Comparison of ENCODE assay signal across 9 cellular contexts in genomic region chr1:29711582-29712274, GRCh38.
DNase-seq lines count a peak whose midpoint lies in the region; ATAC-seq, FAIRE-seq and TF ChIP-seq lines count a peak whose summit lies in the region.
"Had no signal": no experiment of that assay in that cellular context is flagged by ENCODE, and none has a peak within 500 bp of the region (broad histone marks: within the 10 kb centered on the region; RNA-seq: fewer than 3 reads in every experiment).

No MANE protein-coding gene starts in this region.

- peaks cover 4% of the 10 kb centered on the region for H3K9me3 Mint-ChIP-seq in activated T-helper 2 cell treated with anti-CD3 and anti-CD28 coated beads, Interferon-gamma antibody, Interleukin-2, Interleukin-4, amounts not matched to agents 10 μg/mL and 5 μg/mL and 100 μg/mL, durations not matched to agents 14 hours and 24 hours and 36 hours
- no peaks in the 10 kb centered on the region for H3K9me3 Mint-ChIP-seq in neural crest cell
- H3K9me3 Mint-ChIP-seq: activated B cell treated with CpG ODN at 0.5 μM for 24 hours had no signal

- H3K4me1 Mint-ChIP-seq in activated T-helper 2 cell treated with anti-CD3 and anti-CD28 coated beads, Interferon-gamma antibody, Interleukin-2, Interleukin-4, amounts not matched to agents 10 μg/mL and 5 μg/mL and 100 μg/mL, durations not matched to agents 14 hours and 24 hours and 36 hours (ENCODE audit: low read depth), result peaks cover 50% of the 10 kb centered on the region
- H3K4me1 Mint-ChIP-seq in neural crest cell, result peaks cover 34% of the 10 kb centered on the region

- peak; percentile 54 for ATAC-seq in HG02973 (IDR thresholded peaks at IDR 0.05; ENCODE audit: unreplicated experiment)

- TF ChIP-seq CTCF in GM12865 (IDR thresholded peaks at IDR 0.05; ENCODE audit: insufficient read depth, low read depth, low read length, missing control alignments) (no peak), neural crest cell (conservative IDR thresholded peaks at IDR 0.05) (no peak), kidney (IDR thresholded peaks at IDR 0.05; ENCODE audit: borderline replicate concordance, extremely low read depth, insufficient read depth) (no peak)

- intact Hi-C loops in activated T-helper 2 cell treated with anti-CD3 and anti-CD28 coated beads, Interferon-gamma antibody, Interleukin-2, Interleukin-4, amounts not matched to agents 10 μg/mL and 5 μg/mL and 100 μg/mL, durations not matched to agents 14 hours and 24 hours and 36 hours (cut with micrococcal nuclease), result loop anchor here (1.0 kb wide), 1 partner anchor 23 kb away; no protein-coding TSS in a partner anchor
- intact Hi-C loops in kidney (cut with DNase I), result no loop called here

- H3K4me1 ChIP-seq in kidney (ENCODE audit: control insufficient read depth in 1 of 2, insufficient read depth in 1 of 2, low read depth in 1 of 2, low read length in 2 of 2), result no peaks in the 10 kb centered on the region

- no peaks in the 10 kb centered on the region for H3K36me3 Mint-ChIP-seq in activated T-helper 2 cell treated with anti-CD3 and anti-CD28 coated beads, Interferon-gamma antibody, Interleukin-2, Interleukin-4, amounts not matched to agents 10 μg/mL and 5 μg/mL and 100 μg/mL, durations not matched to agents 14 hours and 24 hours and 36 hours (ENCODE audit: low read depth)
- H3K36me3 Mint-ChIP-seq in neural crest cell (ENCODE audit: low read depth), result no peaks in the 10 kb centered on the region

- H3K27ac Mint-ChIP-seq in activated T-helper 2 cell treated with anti-CD3 and anti-CD28 coated beads, Interferon-gamma antibody, Interleukin-2, Interleukin-4, amounts not matched to agents 10 μg/mL and 5 μg/mL and 100 μg/mL, durations not matched to agents 14 hours and 24 hours and 36 hours, result peak overlapping the region; percentile 66
- H3K27ac Mint-ChIP-seq in neural crest cell (ENCODE audit: unreplicated experiment), result peak overlapping the region; percentile 36
- H3K27ac Mint-ChIP-seq: activated B cell treated with CpG ODN at 0.5 μM for 24 hours had no signal

- H3K9ac ChIP-seq in kidney (ENCODE audit: low read length in 2 of 2), result no peak overlapping the region

- H3K36me3 ChIP-seq in kidney (ENCODE audit: control insufficient read depth in 1 of 2, insufficient read depth in 2 of 2, low read length in 2 of 2), result no peaks in the 10 kb centered on the region

- no peaks in the 10 kb centered on the region for H3K9me3 ChIP-seq in kidney (ENCODE audit: control insufficient read depth in 1 of 2, low read length in 2 of 2)

- H3K27ac ChIP-seq in kidney (ENCODE audit: low read depth in 2 of 2, low read length in 2 of 2), result no peak overlapping the region

- H3K27me3 Mint-ChIP-seq in activated T-helper 2 cell treated with anti-CD3 and anti-CD28 coated beads, Interferon-gamma antibody, Interleukin-2, Interleukin-4, amounts not matched to agents 10 μg/mL and 5 μg/mL and 100 μg/mL, durations not matched to agents 14 hours and 24 hours and 36 hours (ENCODE audit: low read depth), result no peaks in the 10 kb centered on the region
- peaks cover 2% of the 10 kb centered on the region for H3K27me3 Mint-ChIP-seq in neural crest cell (ENCODE audit: low read depth)

- no peak for FAIRE-seq in kidney (lab: Jason Lieb, UNC)

- DNase-seq in GM12865 (ENCODE audit: low read depth) (peak; percentile 56), neural crest cell (ENCODE audit: low read depth, low spot score) (no peak), NCI-H1417 (lab: John Stamatoyannopoulos, UW) (no peak), NCI-H187 (lab: John Stamatoyannopoulos, UW) (no peak), kidney (no peak)
- peak; percentile 25 for DNase-seq in activated T-helper 2 cell treated with anti-CD3 and anti-CD28 coated beads, Interferon-gamma antibody, Interleukin-2, Interleukin-4, amounts not matched to agents 10 μg/mL and 5 μg/mL and 100 μg/mL, durations not matched to agents 14 hours and 24 hours and 36 hours (ENCODE audit: low spot score)
- DNase-seq: activated B cell treated with CpG ODN at 0.5 μM for 24 hours, NCI-H510A had no signal

- H3K4me3 ChIP-seq in GM12865 (ENCODE audit: low read depth, low read length) (no peak overlapping the region), kidney (ENCODE audit: low read length in 2 of 2) (no peak overlapping the region)

- no peak overlapping the region for H3K4me3 Mint-ChIP-seq in activated T-helper 2 cell treated with anti-CD3 and anti-CD28 coated beads, Interferon-gamma antibody, Interleukin-2, Interleukin-4, amounts not matched to agents 10 μg/mL and 5 μg/mL and 100 μg/mL, durations not matched to agents 14 hours and 24 hours and 36 hours (ENCODE audit: low read depth)
- no peak overlapping the region for H3K4me3 Mint-ChIP-seq in neural crest cell
- H3K4me3 Mint-ChIP-seq: activated B cell treated with CpG ODN at 0.5 μM for 24 hours had no signal

Comparison
In these comparisons a context has a peak if more than half of its experiments do, and no peak if none do; other contexts are left out.
1. DNase-seq: peak in GM12865 (single experiment) and activated T-helper 2 cell treated with anti-CD3 and anti-CD28 coated beads, Interferon-gamma antibody, Interleukin-2, Interleukin-4, amounts not matched to agents 10 μg/mL and 5 μg/mL and 100 μg/mL, durations not matched to agents 14 hours and 24 hours and 36 hours (single experiment); none in neural crest cell (single experiment), NCI-H1417 (0 of 3), NCI-H187 (0 of 2) and kidney (single experiment).